9 cellular contexts compared by ENCODE assay signal in the genomic region with DNA sequence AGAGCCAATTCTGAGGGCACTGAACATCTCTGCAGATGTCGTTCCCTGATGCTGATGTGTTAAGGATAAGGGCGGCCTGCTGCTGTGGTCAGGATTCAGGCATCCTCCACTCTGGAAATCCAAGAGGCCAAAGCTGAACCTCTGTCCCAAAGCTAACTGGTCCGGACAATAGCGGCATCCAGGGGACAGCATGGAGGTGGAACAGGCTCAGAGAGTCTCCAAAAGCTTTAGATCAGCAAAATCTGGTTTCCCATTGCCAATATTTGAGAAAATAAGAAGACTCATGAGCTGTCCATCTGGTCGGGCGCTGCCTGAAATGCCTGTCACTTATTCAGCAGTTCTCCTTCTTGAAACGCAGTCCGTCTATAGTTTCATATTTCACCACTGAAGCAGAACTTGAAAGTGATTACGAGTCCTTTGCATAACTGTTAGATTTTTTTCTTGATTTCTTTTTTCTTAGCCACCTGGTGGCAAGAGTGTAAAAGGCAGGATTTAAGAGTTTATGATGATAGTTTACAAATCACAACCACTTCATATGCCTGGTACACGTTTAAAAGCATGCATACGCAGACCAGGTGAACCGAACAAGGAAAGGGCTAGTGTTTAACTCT.
A peak's percentile ranks its signal among the peaks of the same experiment; 100 is the strongest.
DNase-seq lines count a peak whose midpoint lies in the region; ATAC-seq and TF ChIP-seq lines count a peak whose summit lies in the region.
"Had no signal": no experiment of that assay in that cellular context is flagged by ENCODE, and none has a peak within 500 bp of the region (broad histone marks: within the 10 kb centered on the region; RNA-seq: fewer than 3 reads in every experiment).

No MANE protein-coding gene starts in this region.

- no peaks in the 10 kb centered on the region for H3K36me3 ChIP-seq in RWPE2 (ENCODE audit: low read depth)
- H3K36me3 ChIP-seq: vagina had no signal

- H3K4me1 ChIP-seq in RWPE2 (ENCODE audit: insufficient read depth, poor library complexity, severe bottlenecking): peaks cover 9% of the 10 kb centered on the region

- H3K9me3 ChIP-seq in RWPE2 (ENCODE audit: severe bottlenecking): no peaks in the 10 kb centered on the region
- H3K9me3 ChIP-seq: vagina had no signal

- TF ChIP-seq CTCF in RWPE2 (IDR thresholded peaks at IDR 0.05; ENCODE audit: poor library complexity, severe bottlenecking): peak; percentile 61

- no peak overlapping the region for H3K27ac ChIP-seq in RWPE2 (ENCODE audit: poor library complexity, severe bottlenecking)

- ATAC-seq in GM19455 (IDR thresholded peaks at IDR 0.05; ENCODE audit: unreplicated experiment) (peak; percentile 76), HG03378 (IDR thresholded peaks at IDR 0.05; ENCODE audit: unreplicated experiment) (peak; percentile 91), RWPE2 (ENCODE audit: low read depth) (peak; percentile 64)

- DNase-seq in NCI-H748 (lab: John Stamatoyannopoulos, UW; ENCODE audit: unreplicated experiment) (peak; percentile 12), NCI-H748 treated with DMSO at 0.1 percent for 48 hours (lab: John Stamatoyannopoulos, UW) (no peak), RWPE2 (ENCODE audit: low spot score) (no peak), fibroblast of peridontal ligament (ENCODE audit: extremely low read depth) (peak; percentile 82), stromal cell of bone marrow (ENCODE audit: low read depth) (peak; percentile 52), islet precursor cell (no peak)

- H3K27me3 ChIP-seq in RWPE2 (ENCODE audit: insufficient read depth, poor library complexity, severe bottlenecking): no peaks in the 10 kb centered on the region
- H3K27me3 ChIP-seq: vagina had no signal

- H3K4me3 ChIP-seq in RWPE2 (ENCODE audit: severe bottlenecking): no peak overlapping the region
- H3K4me3 ChIP-seq: vagina had no signal

Comparison
In these comparisons a context has a peak if more than half of its experiments do, and no peak if none do; other contexts are left out.
1. DNase-seq: peak in NCI-H748 (single experiment), fibroblast of peridontal ligament (single experiment) and stromal cell of bone marrow (single experiment); none in NCI-H748 treated with DMSO at 0.1 percent for 48 hours (single experiment), RWPE2 (single experiment) and islet precursor cell (single experiment).
2. Peak in every context shown above with its lines, with median percentiles within 50 percentile points of each other: ATAC-seq.